In the genomic region with DNA sequence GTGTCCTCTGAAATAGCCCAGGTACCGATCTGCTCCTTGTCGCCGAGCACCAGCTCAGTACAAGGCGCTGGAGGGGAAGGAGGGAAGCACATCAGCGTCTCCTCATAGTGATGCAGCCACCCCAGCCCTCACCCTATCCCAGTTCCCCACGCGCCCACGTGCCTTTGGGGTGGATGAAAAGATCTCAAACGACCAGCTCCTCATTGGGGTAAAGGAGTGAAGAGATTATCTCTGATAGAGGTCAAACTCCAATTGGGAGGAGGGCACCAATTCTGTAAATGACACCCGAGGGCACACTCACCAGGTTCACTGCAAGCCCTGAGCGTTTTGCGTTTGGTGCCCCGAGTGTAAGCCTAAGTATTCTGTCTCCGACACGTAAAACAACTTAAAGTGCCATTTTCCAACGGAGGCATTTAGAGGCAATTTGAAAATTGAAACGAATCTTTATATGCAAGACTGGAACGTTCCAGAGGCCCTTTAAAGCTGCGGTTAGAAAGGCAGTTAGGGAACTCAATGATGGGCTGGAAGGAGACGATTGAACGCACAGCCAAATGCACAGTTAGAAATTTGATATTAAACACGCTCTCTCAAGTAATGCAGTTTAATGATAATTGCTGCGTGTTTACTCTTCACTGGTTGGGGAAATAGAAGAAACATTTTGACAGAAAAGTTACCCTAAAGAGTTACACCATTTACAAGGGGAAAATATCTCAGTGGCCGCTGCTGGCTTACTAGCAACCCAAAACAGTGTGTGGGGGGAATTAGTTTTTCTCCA, we compare ENCODE assay signal across 15 cellular contexts. TPM values are rescaled to one million over a fixed set of nuclear protein-coding genes. Genes with fewer than 3 reads are reported as not detected.
DNase-seq lines count a peak whose midpoint lies in the region; ATAC-seq and TF ChIP-seq lines count a peak whose summit lies in the region.
"Had no signal": no experiment of that assay in that cellular context is flagged by ENCODE, and none has a peak within 500 bp of the region (broad histone marks: within the 10 kb centered on the region; RNA-seq: fewer than 3 reads in every experiment).

No MANE protein-coding gene starts in this region.

- no peak overlapping the region for H3K4me3 Mint-ChIP-seq in activated CD4-positive, alpha-beta T cell treated with anti-CD3 and anti-CD28 coated beads, Interleukin-2, amount 10 ng/mL, durations not matched to agents 24 days and 14 days
- no peak overlapping the region for H3K4me3 Mint-ChIP-seq in activated CD4-positive, alpha-beta T cell treated with anti-CD3 and anti-CD28 coated beads, Interleukin-2, amount 10 ng/mL, durations not matched to agents 7 days and 5 days

- peak overlapping the region; percentile 36 for H3K27ac Mint-ChIP-seq in activated CD4-positive, alpha-beta T cell treated with anti-CD3 and anti-CD28 coated beads, Interleukin-2, amount 10 ng/mL, durations not matched to agents 24 days and 14 days
- no peak overlapping the region for H3K27ac Mint-ChIP-seq in activated CD4-positive, alpha-beta T cell treated with anti-CD3 and anti-CD28 coated beads, Interleukin-2, amount 10 ng/mL, durations not matched to agents 7 days and 5 days
- H3K27ac Mint-ChIP-seq: naive thymus-derived CD8-positive, alpha-beta T cell; T-cell had no signal

- POLR2A ChIA-PET in activated CD4-positive, alpha-beta T cell treated with anti-CD3 and anti-CD28 coated beads, Interleukin-2, amount 10 ng/mL, durations not matched to agents 7 days and 5 days (lab: Charles Lee): no interaction called here

- no peaks in the 10 kb centered on the region for H3K36me3 Mint-ChIP-seq in activated CD4-positive, alpha-beta T cell treated with anti-CD3 and anti-CD28 coated beads, Interleukin-2, amount 10 ng/mL, durations not matched to agents 24 days and 14 days (ENCODE audit: low read depth)
- H3K36me3 Mint-ChIP-seq in activated CD4-positive, alpha-beta T cell treated with anti-CD3 and anti-CD28 coated beads, Interleukin-2, amount 10 ng/mL, durations not matched to agents 7 days and 5 days (ENCODE audit: low read depth): no peaks in the 10 kb centered on the region
- H3K36me3 Mint-ChIP-seq: T-cell had no signal

- TF ChIP-seq EP300 in suprapubic skin (IDR thresholded peaks at IDR 0.05): no peak

- no peak for ATAC-seq in HG02840 (IDR thresholded peaks at IDR 0.05; ENCODE audit: low FRiP score, unreplicated experiment)
- ATAC-seq: activated CD4-positive, CD25-positive, alpha-beta regulatory T cell treated with anti-CD3 and anti-CD28 coated beads, Interleukin-2, amount 50 U/mL, for 24 hours; naive thymus-derived CD8-positive, alpha-beta T cell; T-cell had no signal

- H3K9me3 ChIP-seq in iPS-15b (ENCODE audit: control insufficient read depth, insufficient read depth, low read length) (no peaks in the 10 kb centered on the region), suprapubic skin (no peaks in the 10 kb centered on the region)
- H3K9me3 ChIP-seq: heart right ventricle, left ventricle myocardium inferior had no signal

- H3K4me1 ChIP-seq in iPS-15b (ENCODE audit: control insufficient read depth, insufficient read depth, low read length) (peaks cover 4% of the 10 kb centered on the region), suprapubic skin (peaks cover 37% of the 10 kb centered on the region)

- no peaks in the 10 kb centered on the region for H3K4me1 Mint-ChIP-seq in activated CD4-positive, alpha-beta T cell treated with anti-CD3 and anti-CD28 coated beads, Interleukin-2, amount 10 ng/mL, durations not matched to agents 24 days and 14 days
- H3K4me1 Mint-ChIP-seq in activated CD4-positive, alpha-beta T cell treated with anti-CD3 and anti-CD28 coated beads, Interleukin-2, amount 10 ng/mL, durations not matched to agents 7 days and 5 days: no peaks in the 10 kb centered on the region

- H3K4me3 ChIP-seq in iPS-15b (ENCODE audit: low read depth, low read length) (peak overlapping the region; percentile 16), suprapubic skin (peak overlapping the region; percentile 42)

- H3K36me3 ChIP-seq in iPS-15b (ENCODE audit: control insufficient read depth, insufficient read depth, low read length) (no peaks in the 10 kb centered on the region), suprapubic skin (no peaks in the 10 kb centered on the region)
- H3K36me3 ChIP-seq: heart right ventricle, left ventricle myocardium inferior had no signal

- WGBS in suprapubic skin: 65% methylated on average over 24 of the region's 24 CpGs

- intact Hi-C loops in activated CD4-positive, alpha-beta T cell treated with anti-CD3 and anti-CD28 coated beads, Interleukin-2, amount 10 ng/mL, durations not matched to agents 24 days and 14 days (cut with micrococcal nuclease): loop anchor here (1.0 to 10.0 kb wide), 4 partner anchors 13 to 1259 kb away; partner anchors contain the start of gene GFRA1

- no peak for TF ChIP-seq CTCF in suprapubic skin (IDR thresholded peaks at IDR 0.05)

- CTCF ChIA-PET in activated CD4-positive, alpha-beta T cell treated with anti-CD3 and anti-CD28 coated beads, Interleukin-2, amount 10 ng/mL, durations not matched to agents 7 days and 5 days (lab: Charles Lee): interaction anchor here (1.3 to 1.5 kb wide), 3 partner anchors 36 to 366 kb away, joined by 3 read pairs; no protein-coding TSS in a partner anchor

- H3K9ac ChIP-seq in iPS-15b (ENCODE audit: low read depth, low read length): no peak overlapping the region

- TF ChIP-seq POLR2A in suprapubic skin (IDR thresholded peaks at IDR 0.05): no peak

- H3K27ac ChIP-seq in suprapubic skin: peak overlapping the region; percentile 57
- H3K27ac ChIP-seq: heart right ventricle, left ventricle myocardium inferior had no signal

- peaks cover 99% of the 10 kb centered on the region for H3K27me3 ChIP-seq in iPS-15b (ENCODE audit: control insufficient read depth, insufficient read depth, low read length)
- peaks cover 47% of the 10 kb centered on the region for H3K27me3 ChIP-seq in suprapubic skin

- no peaks in the 10 kb centered on the region for H3K9me3 Mint-ChIP-seq in activated CD4-positive, alpha-beta T cell treated with anti-CD3 and anti-CD28 coated beads, Interleukin-2, amount 10 ng/mL, durations not matched to agents 24 days and 14 days
- no peaks in the 10 kb centered on the region for H3K9me3 Mint-ChIP-seq in activated CD4-positive, alpha-beta T cell treated with anti-CD3 and anti-CD28 coated beads, Interleukin-2, amount 10 ng/mL, durations not matched to agents 7 days and 5 days
- H3K9me3 Mint-ChIP-seq: T-cell had no signal

- DNase-seq in activated CD4-positive, alpha-beta T cell treated with anti-CD3 and anti-CD28 coated beads, Interleukin-2, amount 10 ng/mL, durations not matched to agents 24 days and 14 days: no peak
- DNase-seq in activated CD4-positive, alpha-beta T cell treated with anti-CD3 and anti-CD28 coated beads, Interleukin-2, amount 10 ng/mL, durations not matched to agents 7 days and 5 days: no peak
- DNase-seq in NCI-H748 treated with DMSO at 0.1 percent for 48 hours (lab: John Stamatoyannopoulos, UW) (peak; percentile 19), suprapubic skin (ENCODE audit: low spot score in 2 of 2) (peak; percentile 75 to 76), SKM-1 (lab: John Stamatoyannopoulos, UW; ENCODE audit: unreplicated experiment) (no peak)
- no peak for DNase-seq in stimulated activated CD4-positive, alpha-beta T cell treated with anti-CD3 and anti-CD28 coated beads, Interleukin-2, amount 100 ng/mL, for 48 hours
- DNase-seq: HCEC 1CT; heart right ventricle; left ventricle myocardium inferior; naive thymus-derived CD8-positive, alpha-beta T cell; stimulated activated naive CD4-positive, alpha-beta T cell treated with Interleukin-2 at 50 U/mL for 16 hours; T-cell had no signal

- peaks cover 84% of the 10 kb centered on the region for H3K27me3 Mint-ChIP-seq in activated CD4-positive, alpha-beta T cell treated with anti-CD3 and anti-CD28 coated beads, Interleukin-2, amount 10 ng/mL, durations not matched to agents 24 days and 14 days
- H3K27me3 Mint-ChIP-seq in activated CD4-positive, alpha-beta T cell treated with anti-CD3 and anti-CD28 coated beads, Interleukin-2, amount 10 ng/mL, durations not matched to agents 7 days and 5 days: peaks cover 81% of the 10 kb centered on the region

RNA-seq across cellular contexts. Expression of gene EMX2, which starts 8.9 kb away (rescaled TPM):
- total RNA-seq in activated CD4-positive, alpha-beta T cell treated with anti-CD3 and anti-CD28 coated beads, Interleukin-2, amount 10 ng/mL, durations not matched to agents 24 days and 14 days: not detected in 2 replicates
- not detected for total RNA-seq in activated CD4-positive, alpha-beta T cell treated with anti-CD3 and anti-CD28 coated beads, Interleukin-2, amount 10 ng/mL, durations not matched to agents 7 days and 5 days
- 1 to 10 TPM; 2.0 to 9.7 (median 2.5) TPM for total RNA-seq in suprapubic skin
- total RNA-seq: naive thymus-derived CD8-positive, alpha-beta T cell; T-cell had no signal

Comparison
In these comparisons a context has a peak if more than half of its experiments do, and no peak if none do; other contexts are left out.
1. DNase-seq: peak in NCI-H748 treated with DMSO at 0.1 percent for 48 hours (single experiment) and suprapubic skin (2 of 2); none in activated CD4-positive, alpha-beta T cell treated with anti-CD3 and anti-CD28 coated beads, Interleukin-2, amount 10 ng/mL, durations not matched to agents 24 days and 14 days (single experiment), activated CD4-positive, alpha-beta T cell treated with anti-CD3 and anti-CD28 coated beads, Interleukin-2, amount 10 ng/mL, durations not matched to agents 7 days and 5 days (single experiment), SKM-1 (single experiment) and stimulated activated CD4-positive, alpha-beta T cell treated with anti-CD3 and anti-CD28 coated beads, Interleukin-2, amount 100 ng/mL, for 48 hours (0 of 2).